In genomic region chr17:76528528-76529223, GRCh38 we compare ENCODE assay signal across 9 cellular contexts. TPM values are rescaled to one million over a fixed set of nuclear protein-coding genes. Genes with fewer than 3 reads are reported as not detected.
A peak's percentile ranks its signal among the peaks of the same experiment; 100 is the strongest.
DNase-seq lines count a peak whose midpoint lies in the region; ATAC-seq and TF ChIP-seq lines count a peak whose summit lies in the region.
"Had no signal": no experiment of that assay in that cellular context is flagged by ENCODE, and none has a peak within 500 bp of the region (broad histone marks: within the 10 kb centered on the region; RNA-seq: fewer than 3 reads in every experiment).

No MANE protein-coding gene starts in this region.

- intact Hi-C loops in esophagus muscularis mucosa (cut with DNase I) = no loop called here

- WGBS in esophagus muscularis mucosa = 66% methylated on average over 27 of the region's 31 CpGs

- no peaks in the 10 kb centered on the region for H3K36me3 ChIP-seq in BLaER1
- peaks cover 12% of the 10 kb centered on the region; the same call in 1 of the 2 replicates for H3K36me3 ChIP-seq in RWPE2 (ENCODE audit: low read depth)
- peaks cover 0 to 3% (median 0%) of the 10 kb centered on the region in 4 donors for H3K36me3 ChIP-seq in esophagus muscularis mucosa
- H3K36me3 ChIP-seq in osteoblast (ENCODE audit: insufficient read depth, low read length) = no peaks in the 10 kb centered on the region

- H3K4me2 ChIP-seq in BLaER1 (peak overlapping the region; percentile 95), osteoblast (ENCODE audit: insufficient read depth, low read length) (peak overlapping the region; percentile 65)

- no peaks in the 10 kb centered on the region for H3K9me3 ChIP-seq in BLaER1
- no peaks in the 10 kb centered on the region for H3K9me3 ChIP-seq in RWPE2 (ENCODE audit: severe bottlenecking)
- H3K9me3 ChIP-seq in esophagus muscularis mucosa = no peaks in the 10 kb centered on the region
- no peaks in the 10 kb centered on the region for H3K9me3 ChIP-seq in osteoblast (ENCODE audit: low read depth, low read length)

- H3K4me1 ChIP-seq in BLaER1 (peaks cover 82% of the 10 kb centered on the region), RWPE2 (ENCODE audit: insufficient read depth, poor library complexity, severe bottlenecking) (peaks cover 66% of the 10 kb centered on the region), esophagus muscularis mucosa (peaks cover 58 to 65% (median 63%) of the 10 kb centered on the region in 4 donors), osteoblast (ENCODE audit: insufficient read depth, low read length) (peaks cover 55% of the 10 kb centered on the region)

- H3K27me3 ChIP-seq in BLaER1 (no peaks in the 10 kb centered on the region), RWPE2 (ENCODE audit: insufficient read depth, poor library complexity, severe bottlenecking) (no peaks in the 10 kb centered on the region), esophagus muscularis mucosa (peaks cover 0 to 41% (median 0%) of the 10 kb centered on the region in 4 donors), osteoblast (ENCODE audit: insufficient read depth, low read length) (no peaks in the 10 kb centered on the region)

- no peak for TF ChIP-seq POLR2A in esophagus muscularis mucosa (IDR thresholded peaks at IDR 0.05; ENCODE audit: low read depth)

- H3K4me3 ChIP-seq in BLaER1 = peak overlapping the region; percentile 56
- H3K4me3 ChIP-seq in RWPE2 (ENCODE audit: severe bottlenecking) = no peak overlapping the region
- H3K4me3 ChIP-seq in esophagus muscularis mucosa = peak overlapping the region in 3 of 4 donors; percentile 9 to 34 (median 10)
- H3K4me3 ChIP-seq in osteoblast (ENCODE audit: insufficient read depth, low read length) = peak overlapping the region; percentile 42

- H3K27ac ChIP-seq in BLaER1 = peak overlapping the region; percentile 85
- peak overlapping the region; percentile 89 for H3K27ac ChIP-seq in RWPE2 (ENCODE audit: poor library complexity, severe bottlenecking)
- H3K27ac ChIP-seq in esophagus muscularis mucosa (replicated peaks in 1 of 4) = peak overlapping the region; percentile 80 to 90 (median 85)
- H3K27ac ChIP-seq in osteoblast (ENCODE audit: low read depth, low read length) = peak overlapping the region; percentile 98

- TF ChIP-seq EP300 in esophagus muscularis mucosa (IDR thresholded peaks at IDR 0.05) = no peak

- H2AFZ ChIP-seq in osteoblast (ENCODE audit: low read length) = peak overlapping the region; percentile 62

- H3K9ac ChIP-seq in BLaER1 = peak overlapping the region; percentile 66

- DNase-seq in RWPE2 (ENCODE audit: low spot score) = no peak
- no peak for DNase-seq in esophagus muscularis mucosa (ENCODE audit: extremely low spot score)
- peak; percentile 73 for DNase-seq in osteoblast (ENCODE audit: insufficient read length, low spot score, missing footprints)
- no peak for DNase-seq in NCI-H2196 treated with DMSO at 0.1 percent for 48 hours (lab: John Stamatoyannopoulos, UW; ENCODE audit: unreplicated experiment)
- DNase-seq in NCI-H1694 treated with DMSO at 0.1 percent for 48 hours (lab: John Stamatoyannopoulos, UW) = no peak

- ATAC-seq in RWPE2 (ENCODE audit: low read depth) (no peak), HG02678 (IDR thresholded peaks at IDR 0.05; ENCODE audit: unreplicated experiment) (no peak), GM18868 (IDR thresholded peaks at IDR 0.05; ENCODE audit: unreplicated experiment) (no peak)

- TF ChIP-seq CTCF in RWPE2 (IDR thresholded peaks at IDR 0.05; ENCODE audit: poor library complexity, severe bottlenecking) (no peak), esophagus muscularis mucosa (IDR thresholded peaks at IDR 0.05) (no peak), osteoblast (IDR thresholded peaks at IDR 0.05; ENCODE audit: extremely low read depth, low read depth, low read length) (no peak)

- no peaks in the 10 kb centered on the region for H3K79me2 ChIP-seq in osteoblast (ENCODE audit: insufficient read depth, low read length)

- no peaks in the 10 kb centered on the region for H4K20me1 ChIP-seq in BLaER1
- H4K20me1 ChIP-seq in osteoblast (ENCODE audit: insufficient read depth, low read length) = no peaks in the 10 kb centered on the region

RNA-seq across cellular contexts. Expression of gene CYGB, which starts 8.8 kb away (rescaled TPM):
- 10 to 100 TPM; 10.8 to 23.5 (median 20.7) TPM for total RNA-seq in esophagus muscularis mucosa
- 39.1 and 74.0 TPM in 2 replicates for total RNA-seq in osteoblast

RNA-seq across cellular contexts. Expression of gene PRCD, which starts 11.2 kb away (rescaled TPM):
- total RNA-seq in esophagus muscularis mucosa = 1 to 10 TPM; 1.2 to 5.1 (median 3.8) TPM
- 4.0 and 5.3 TPM in 2 replicates for total RNA-seq in osteoblast
- total RNA-seq: bronchial epithelial cell had no signal

RNA-seq across cellular contexts. Expression of gene RHBDF2, which starts 27.5 kb away (rescaled TPM):
- 10 to 100 TPM; 12.9 to 22.5 (median 15.4) TPM for total RNA-seq in esophagus muscularis mucosa
- 7.1 and 8.3 TPM in 2 replicates for total RNA-seq in osteoblast

RNA-seq across cellular contexts. Expression of gene ST6GALNAC2, which starts 57.0 kb away (rescaled TPM):
- total RNA-seq in esophagus muscularis mucosa (10 to 100 TPM in 2 of 4 donors, 1 to 10 TPM in 2; 8.7 to 17.8 (median 13.3) TPM), osteoblast (0.36 and 0.59 TPM in 2 replicates)
